Comparison of ENCODE assay signal across 20 cellular contexts in the genomic region with DNA sequence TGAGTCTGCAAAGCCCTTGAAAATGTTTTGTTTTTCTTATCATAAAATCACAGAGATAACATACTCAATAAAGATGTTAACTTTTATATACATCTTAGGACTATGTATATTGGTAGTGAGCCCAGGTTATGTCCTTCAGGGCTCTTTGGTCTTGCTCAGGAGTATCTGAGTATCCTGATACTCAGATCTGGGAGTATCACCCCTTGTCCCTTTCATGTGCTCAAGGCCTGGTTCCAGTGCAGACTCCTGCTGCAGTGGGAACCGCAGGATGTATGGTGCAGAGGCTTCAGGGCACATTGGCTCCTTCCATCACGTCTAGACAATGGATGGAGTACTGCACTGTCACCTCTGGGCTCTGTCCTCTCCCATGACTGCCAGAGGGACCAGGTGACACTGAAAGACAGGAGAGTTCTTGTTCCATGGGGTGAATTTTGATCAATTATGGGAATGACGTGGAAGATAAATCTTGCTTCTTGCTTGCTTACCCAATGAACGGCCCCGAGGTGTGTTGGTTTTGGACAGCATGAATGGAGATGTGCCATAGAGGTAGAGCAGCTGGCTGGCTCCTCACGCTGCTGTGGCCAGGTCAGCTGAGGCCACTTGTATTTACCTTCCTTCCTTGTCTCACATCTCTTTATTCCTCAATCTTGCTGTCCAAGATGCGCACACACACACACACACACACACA.
"Had no signal": no experiment of that assay in that cellular context is flagged by ENCODE, and none has a peak within 500 bp of the region (broad histone marks: within the 10 kb centered on the region; RNA-seq: fewer than 3 reads in every experiment).

No MANE protein-coding gene starts in this region.

- H3K4me2 ChIP-seq: hepatocyte had no signal

- H3K36me3 ChIP-seq: tibial artery, uterus had no signal

- H3K27ac ChIP-seq: foreskin keratinocyte, hepatocyte, skin epidermis, tibial artery, uterus had no signal

- H3K4me3 ChIP-seq: hepatocyte, lung, skin epidermis, tibial artery, uterus had no signal

- H3K4me1 ChIP-seq: foreskin keratinocyte, uterus had no signal

- H3K9me3 ChIP-seq: tibial artery, uterus had no signal

- FAIRE-seq: colon had no signal

- DNase-seq: activated CD4-positive, alpha-beta memory T cell treated with anti-CD3 and anti-CD28 coated beads for 36 hours; activated CD4-positive, alpha-beta T cell treated with anti-CD3 and anti-CD28 coated beads for 36 hours; activated gamma-delta T cell treated with Interleukin-2 at 50 U/mL for 16 hours; activated T-cell treated with anti-CD3 and anti-CD28 coated beads for 4 hours; amniotic stem cell; central memory CD4-positive, alpha-beta T cell; endodermal cell; foreskin keratinocyte; left cardiac atrium; midbrain; nephron progenitor cell; stimulated activated naive CD8-positive, alpha-beta T cell treated with anti-CD3 and anti-CD28 coated beads, Interleukin-15, Interleukin-2, amounts not matched to agents 100 U/mL and 50 U/mL, for 24 hours; substantia nigra; T-helper 2 cell; tibial artery; uterus had no signal

- H3K27me3 ChIP-seq: foreskin keratinocyte, hepatocyte, tibial artery, uterus had no signal

- H2AFZ ChIP-seq: hepatocyte had no signal
